ENCODE assay signal across 13 cellular contexts in genomic region chr17:40479754-40480480, GRCh38. TPM values are rescaled to one million over a fixed set of nuclear protein-coding genes. Genes with fewer than 3 reads are reported as not detected.
A peak's percentile ranks its signal among the peaks of the same experiment; 100 is the strongest.
DNase-seq lines count a peak whose midpoint lies in the region; ATAC-seq and TF ChIP-seq lines count a peak whose summit lies in the region.
"Had no signal": no experiment of that assay in that cellular context is flagged by ENCODE, and none has a peak within 500 bp of the region (broad histone marks: within the 10 kb centered on the region; RNA-seq: fewer than 3 reads in every experiment).

No MANE protein-coding gene starts in this region.

- peak; percentile 33 to 36 for ATAC-seq in stimulated activated naive B cell treated with anti-CD40 and anti-IgM and Interleukin-4, amounts not matched to agents 10 μg/mL and 1 μg/mL and 100 μg/mL, for 72 hours (replicated peaks)
- no peak for ATAC-seq in HG02678 (IDR thresholded peaks at IDR 0.05; ENCODE audit: unreplicated experiment)
- no peak for ATAC-seq in left lobe of liver

- no peaks in the 10 kb centered on the region for H3K9me3 Mint-ChIP-seq in activated CD4-positive, alpha-beta T cell treated with anti-CD3 and anti-CD28 coated beads, Interleukin-2, amount 10 ng/mL, durations not matched to agents 7 days and 5 days
- H3K9me3 Mint-ChIP-seq in stimulated activated naive B cell treated with anti-CD40 and anti-IgM and Interleukin-4, amounts not matched to agents 10 μg/mL and 1 μg/mL and 100 μg/mL, for 72 hours: no peaks in the 10 kb centered on the region
- H3K9me3 Mint-ChIP-seq: WTC11 had no signal

- POLR2A ChIA-PET in activated CD4-positive, alpha-beta T cell treated with anti-CD3 and anti-CD28 coated beads, Interleukin-2, amount 10 ng/mL, durations not matched to agents 7 days and 5 days (lab: Charles Lee): interaction anchor here (1.1 to 1.4 kb wide), 3 partner anchors 38 to 54 kb away, joined by 4 to 5 read pairs (median 4); no protein-coding TSS in a partner anchor
- POLR2A ChIA-PET in RWPE1 (lab: Yijun Ruan, JAX; ENCODE audit: low non-redundant PET): no interaction called here

- H3K4me3 ChIP-seq in effector memory CD4-positive, alpha-beta T cell (ENCODE audit: insufficient read depth, low read depth, low read length, poor library complexity, severe bottlenecking): no peak overlapping the region

- peak overlapping the region; percentile 100 for H3K27ac ChIP-seq in RWPE1
- H3K27ac ChIP-seq in effector memory CD4-positive, alpha-beta T cell (ENCODE audit: insufficient read depth, low read length, poor library complexity, severe bottlenecking): peak overlapping the region; percentile 67

- no peak for TF ChIP-seq CTCF in RWPE1 (conservative IDR thresholded peaks at IDR 0.05; ENCODE audit: low read depth)

- H3K9me3 ChIP-seq in effector memory CD4-positive, alpha-beta T cell (ENCODE audit: control insufficient read depth, low read length): no peaks in the 10 kb centered on the region

- no peaks in the 10 kb centered on the region for H3K36me3 ChIP-seq in effector memory CD4-positive, alpha-beta T cell (ENCODE audit: control insufficient read depth, insufficient read depth, low read length)

- H3K27me3 Mint-ChIP-seq in activated CD4-positive, alpha-beta T cell treated with anti-CD3 and anti-CD28 coated beads, Interleukin-2, amount 10 ng/mL, durations not matched to agents 7 days and 5 days: no peaks in the 10 kb centered on the region
- no peaks in the 10 kb centered on the region for H3K27me3 Mint-ChIP-seq in stimulated activated naive B cell treated with anti-CD40 and anti-IgM and Interleukin-4, amounts not matched to agents 10 μg/mL and 1 μg/mL and 100 μg/mL, for 72 hours

- CTCF ChIA-PET in activated CD4-positive, alpha-beta T cell treated with anti-CD3 and anti-CD28 coated beads, Interleukin-2, amount 10 ng/mL, durations not matched to agents 7 days and 5 days (lab: Charles Lee): interaction anchor here (1.0 to 4.7 kb wide), 5 partner anchors 15 to 82 kb away, joined by 3 to 23 read pairs (median 3); no protein-coding TSS in a partner anchor
- CTCF ChIA-PET in RWPE1 (lab: Yijun Ruan, JAX): interaction anchor here (0.7 to 1.2 kb wide), 2 partner anchors 13 to 80 kb away, joined by 3 to 7 read pairs; no protein-coding TSS in a partner anchor

- H3K27ac Mint-ChIP-seq in activated CD4-positive, alpha-beta T cell treated with anti-CD3 and anti-CD28 coated beads, Interleukin-2, amount 10 ng/mL, durations not matched to agents 7 days and 5 days: peak overlapping the region; percentile 98
- H3K27ac Mint-ChIP-seq in stimulated activated naive B cell treated with anti-CD40 and anti-IgM and Interleukin-4, amounts not matched to agents 10 μg/mL and 1 μg/mL and 100 μg/mL, for 72 hours: peak overlapping the region; percentile 87
- H3K27ac Mint-ChIP-seq: WTC11 had no signal

- DNase-seq in activated CD4-positive, alpha-beta T cell treated with anti-CD3 and anti-CD28 coated beads, Interleukin-2, amount 10 ng/mL, durations not matched to agents 7 days and 5 days: no peak
- no peak for DNase-seq in activated CD4-positive, alpha-beta T cell treated with anti-CD3 and anti-CD28 coated beads for 1 hour
- DNase-seq in RWPE1 (ENCODE audit: low spot score) (no peak), HUDEP-2 (lab: John Stamatoyannopoulos, UW; ENCODE audit: unreplicated experiment in 76 of 76) (no peak), left lobe of liver (ENCODE audit: low spot score) (no peak)
- DNase-seq in effector memory CD4-positive, alpha-beta T cell: no peak
- DNase-seq in stimulated activated naive B cell treated with anti-CD40 and anti-IgM and Interleukin-4, amounts not matched to agents 10 μg/mL and 1 μg/mL and 100 μg/mL, for 72 hours: no peak
- DNase-seq: GOT3, NCI-H1105 had no signal

- H3K4me3 Mint-ChIP-seq in activated CD4-positive, alpha-beta T cell treated with anti-CD3 and anti-CD28 coated beads, Interleukin-2, amount 10 ng/mL, durations not matched to agents 7 days and 5 days: peak overlapping the region; percentile 43
- H3K4me3 Mint-ChIP-seq in stimulated activated naive B cell treated with anti-CD40 and anti-IgM and Interleukin-4, amounts not matched to agents 10 μg/mL and 1 μg/mL and 100 μg/mL, for 72 hours: no peak overlapping the region
- H3K4me3 Mint-ChIP-seq: WTC11 had no signal

- H3K27me3 ChIP-seq in effector memory CD4-positive, alpha-beta T cell (replicated peaks; ENCODE audit: control insufficient read depth, insufficient read depth, low read length, poor library complexity, severe bottlenecking): no peaks in the 10 kb centered on the region

- peaks cover 91% of the 10 kb centered on the region for H3K4me1 Mint-ChIP-seq in activated CD4-positive, alpha-beta T cell treated with anti-CD3 and anti-CD28 coated beads, Interleukin-2, amount 10 ng/mL, durations not matched to agents 7 days and 5 days
- peaks cover 37 to 67% of the 10 kb centered on the region in 2 donors for H3K4me1 Mint-ChIP-seq in stimulated activated naive B cell treated with anti-CD40 and anti-IgM and Interleukin-4, amounts not matched to agents 10 μg/mL and 1 μg/mL and 100 μg/mL, for 72 hours

- H3K4me1 ChIP-seq in effector memory CD4-positive, alpha-beta T cell (ENCODE audit: control insufficient read depth, insufficient read depth, low read length, poor library complexity, severe bottlenecking): peaks cover 31% of the 10 kb centered on the region

- peaks cover 12% of the 10 kb centered on the region for H3K36me3 Mint-ChIP-seq in activated CD4-positive, alpha-beta T cell treated with anti-CD3 and anti-CD28 coated beads, Interleukin-2, amount 10 ng/mL, durations not matched to agents 7 days and 5 days (ENCODE audit: low read depth)
- H3K36me3 Mint-ChIP-seq in stimulated activated naive B cell treated with anti-CD40 and anti-IgM and Interleukin-4, amounts not matched to agents 10 μg/mL and 1 μg/mL and 100 μg/mL, for 72 hours: no peaks in the 10 kb centered on the region
- H3K36me3 Mint-ChIP-seq: WTC11 had no signal

RNA-seq across cellular contexts. Expression of gene TNS4, which starts 21.5 kb away (rescaled TPM):
- total RNA-seq in activated CD4-positive, alpha-beta T cell treated with anti-CD3 and anti-CD28 coated beads, Interleukin-2, amount 10 ng/mL, durations not matched to agents 7 days and 5 days: 1 to 10 TPM; 3.5 to 3.7 TPM
- 0.13 TPM for total RNA-seq in left lobe of liver
- total RNA-seq: astrocyte, subcutaneous adipose tissue had no signal

RNA-seq across cellular contexts. Expression of gene IGFBP4, which starts 36.7 kb away (rescaled TPM):
- 10 to 100 TPM; 65.2 to 67.9 TPM for total RNA-seq in activated CD4-positive, alpha-beta T cell treated with anti-CD3 and anti-CD28 coated beads, Interleukin-2, amount 10 ng/mL, durations not matched to agents 7 days and 5 days
- 501 TPM for total RNA-seq in left lobe of liver

Comparison
In these comparisons a context has a peak if more than half of its experiments do, and no peak if none do; other contexts are left out.
1. ATAC-seq: peak in stimulated activated naive B cell treated with anti-CD40 and anti-IgM and Interleukin-4, amounts not matched to agents 10 μg/mL and 1 μg/mL and 100 μg/mL, for 72 hours (2 of 2); none in HG02678 (single experiment) and left lobe of liver (single experiment).